In the genomic region with DNA sequence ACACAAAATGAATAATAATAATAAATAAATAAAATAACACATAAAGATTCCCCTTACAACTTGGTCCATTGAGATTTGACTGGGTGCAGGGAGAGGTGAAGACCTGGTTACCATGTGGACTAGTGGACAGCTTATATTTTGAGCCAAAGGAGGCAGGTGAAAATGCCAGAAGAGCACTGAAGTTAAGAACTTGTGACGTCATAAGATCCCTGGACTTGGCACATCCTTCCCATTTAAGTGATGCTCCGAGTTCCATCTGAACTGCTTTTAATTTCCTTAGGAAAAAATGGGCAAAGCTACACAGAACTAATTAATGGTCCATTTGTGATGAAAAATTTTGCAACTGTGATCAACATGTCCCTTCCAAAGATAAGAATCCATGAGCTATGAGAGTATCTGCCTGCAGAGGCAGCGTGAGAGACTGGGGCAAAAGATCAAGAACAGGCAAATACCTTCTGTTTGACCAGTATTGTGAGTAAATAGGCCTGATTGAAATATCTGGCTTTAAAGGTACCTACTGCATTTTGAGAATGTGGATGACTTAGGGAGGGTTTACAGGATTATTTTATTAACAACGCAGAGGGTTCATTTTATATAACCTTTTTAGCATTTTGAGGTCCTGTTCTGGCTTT, we compare ENCODE assay signal across 26 cellular contexts.
DNase-seq lines count a peak whose midpoint lies in the region; ATAC-seq, FAIRE-seq and TF ChIP-seq lines count a peak whose summit lies in the region.
"Had no signal": no experiment of that assay in that cellular context is flagged by ENCODE, and none has a peak within 500 bp of the region (broad histone marks: within the 10 kb centered on the region; RNA-seq: fewer than 3 reads in every experiment).

No MANE protein-coding gene starts in this region.

- H3K9ac ChIP-seq in HepG2 (ENCODE audit: insufficient read depth, low read depth, low read length) = no peak overlapping the region
- H3K9ac ChIP-seq: BLaER1 treated with 17β-estradiol and CSF1 and Interleukin-3, amounts not matched to agents 10 nM and 100 nM; GM23248 had no signal

- H3K27ac Mint-ChIP-seq in WTC11 = no peak overlapping the region
- H3K27ac Mint-ChIP-seq: CD4-positive, alpha-beta T cell; CD8-positive, alpha-beta memory T cell had no signal

- no peak overlapping the region for H2AFZ ChIP-seq in HepG2 (ENCODE audit: low read length)
- H2AFZ ChIP-seq: GM23248 had no signal

- CTCF ChIA-PET in WTC11 (lab: Charles Lee) (no interaction called here), HepG2 (lab: Yijun Ruan, JAX; ENCODE audit: low intra/inter-chr PET ratio, low total read pairs) (no interaction called here)

- no peaks in the 10 kb centered on the region for H3K4me1 ChIP-seq in HepG2 (ENCODE audit: insufficient read depth, low read length)
- H3K4me1 ChIP-seq in upper lobe of left lung = no peaks in the 10 kb centered on the region
- H3K4me1 ChIP-seq: A549; BE2C; BLaER1 treated with 17β-estradiol and CSF1 and Interleukin-3, amounts not matched to agents 10 nM and 100 nM had no signal

- TF ChIP-seq RAD21 in HepG2 (CRISPR knock-in tag; IDR thresholded peaks at IDR 0.05) = no peak

- H3K9me3 ChIP-seq in HepG2 (ENCODE audit: low read length) (no peaks in the 10 kb centered on the region), upper lobe of left lung (no peaks in the 10 kb centered on the region)
- H3K9me3 ChIP-seq: A549; BE2C; BLaER1 treated with 17β-estradiol and CSF1 and Interleukin-3, amounts not matched to agents 10 nM and 100 nM had no signal

- H3K36me3 ChIP-seq in HepG2 (replicated peaks in 1 of 2; ENCODE audit: control insufficient read depth in 1 of 2, insufficient read depth in 2 of 2, low read length in 2 of 2) = no peaks in the 10 kb centered on the region
- H3K36me3 ChIP-seq in upper lobe of left lung = no peaks in the 10 kb centered on the region
- H3K36me3 ChIP-seq: BE2C; BLaER1 treated with 17β-estradiol and CSF1 and Interleukin-3, amounts not matched to agents 10 nM and 100 nM had no signal

- ATAC-seq in WTC11 (peak; percentile 36; the same call in 1 of the 2 replicates), HepG2 (peak; percentile 51; the same call in 2 of the 3 replicates), upper lobe of left lung (ENCODE audit: low FRiP score in 2 of 2) (no peak)
- ATAC-seq: A549, GM12878 had no signal

- H3K36me3 Mint-ChIP-seq in WTC11 = no peaks in the 10 kb centered on the region
- H3K36me3 Mint-ChIP-seq: CD14-positive monocyte had no signal

- no peaks in the 10 kb centered on the region for H3K79me2 ChIP-seq in HepG2 (ENCODE audit: insufficient read depth, low read length)

- no peak overlapping the region for H3K4me2 ChIP-seq in HepG2 (ENCODE audit: low read depth, low read length)
- H3K4me2 ChIP-seq: A549; BLaER1 treated with 17β-estradiol and CSF1 and Interleukin-3, amounts not matched to agents 10 nM and 100 nM had no signal

- H3K4me3 Mint-ChIP-seq in WTC11 = no peak overlapping the region
- H3K4me3 Mint-ChIP-seq: CD14-positive monocyte; CD4-positive, alpha-beta T cell; CD8-positive, alpha-beta memory T cell had no signal

- POLR2A ChIA-PET in WTC11 (lab: Charles Lee) = no interaction called here
- POLR2A ChIA-PET in HepG2 (lab: Yijun Ruan, JAX) = no interaction called here

- no peak for TF ChIP-seq POLR2A in HepG2 (IDR thresholded peaks at IDR 0.05; ENCODE audit: insufficient read depth in 1 of 2, low read depth in 2 of 2, low read length in 2 of 2)
- TF ChIP-seq POLR2A in upper lobe of left lung (IDR thresholded peaks at IDR 0.05) = no peak

- TF ChIP-seq EP300 in HepG2 (IDR thresholded peaks at IDR 0.05; ENCODE audit: low read depth in 2 of 2, low read length in 2 of 2) (no peak), HepG2 (CRISPR knock-in tag; IDR thresholded peaks at IDR 0.05; ENCODE audit: borderline replicate concordance) (no peak), upper lobe of left lung (IDR thresholded peaks at IDR 0.05) (no peak)

- 3% methylated on average over 4 of the region's 4 CpGs for WGBS in HepG2 (ENCODE audit: low lambda C conversion rate)
- 83% methylated on average over 4 of the region's 4 CpGs for WGBS in upper lobe of left lung, 2 donors

- TF ChIP-seq CTCF in 22Rv1 (IDR thresholded peaks at IDR 0.05) = no peak
- no peak for TF ChIP-seq CTCF in WTC11 (IDR thresholded peaks at IDR 0.05)
- no peak for TF ChIP-seq CTCF in HepG2 (CRISPR knock-in tag; IDR thresholded peaks at IDR 0.05)
- no peak for TF ChIP-seq CTCF in upper lobe of left lung (IDR thresholded peaks at IDR 0.05)

- BruUV-seq in HepG2 (replicated peaks; lab: Mats Ljungman, UMichigan) = no TSS peak

- H3K27ac ChIP-seq in 22Rv1 (0 out of 2 replicates have a peak overlapping the region, but pooled peaks have one; percentile 3), HepG2 (ENCODE audit: extremely low read length, insufficient read depth, low read length) (no peak overlapping the region), upper lobe of left lung (no peak overlapping the region)
- H3K27ac ChIP-seq: A549; BLaER1 treated with 17β-estradiol and CSF1 and Interleukin-3, amounts not matched to agents 10 nM and 100 nM; GM23248 had no signal

- no peaks in the 10 kb centered on the region for H3K27me3 Mint-ChIP-seq in WTC11 (ENCODE audit: low read depth)
- H3K27me3 Mint-ChIP-seq: CD4-positive, alpha-beta T cell; CD8-positive, alpha-beta memory T cell had no signal

- H4K20me1 ChIP-seq in HepG2 (ENCODE audit: insufficient read depth, low read length) = no peaks in the 10 kb centered on the region
- H4K20me1 ChIP-seq: BLaER1 treated with 17β-estradiol and CSF1 and Interleukin-3, amounts not matched to agents 10 nM and 100 nM had no signal

- H3K4me3 ChIP-seq in HepG2 (replicated peaks in 1 of 3; ENCODE audit: insufficient read depth in 1 of 3, low read depth in 2 of 3, low read length in 3 of 3) (no peak overlapping the region), upper lobe of left lung (no peak overlapping the region)
- H3K4me3 ChIP-seq: A549; BLaER1 treated with 17β-estradiol and CSF1 and Interleukin-3, amounts not matched to agents 10 nM and 100 nM; GM12878; GM23248 had no signal

- no peaks in the 10 kb centered on the region for H3K9me3 Mint-ChIP-seq in WTC11
- H3K9me3 Mint-ChIP-seq: CD4-positive, alpha-beta T cell had no signal

- in situ Hi-C loops in HepG2 (cut with HindIII; ENCODE audit: extremely low pct_ligation_motif_present, low pct_unique_long_range_greater_than_20kb) = no loop called here

- DNase-seq in WTC11 (ENCODE audit: low spot score) (no peak), HepG2 (ENCODE audit: low spot score) (no peak), occipital lobe (lab: John Stamatoyannopoulos, UW) (no peak), NCI-H748 (lab: John Stamatoyannopoulos, UW; ENCODE audit: unreplicated experiment) (no peak), upper lobe of left lung (no peak)
- DNase-seq: 8988T; ACHN; AML-193; BE2C; CD4-positive, alpha-beta T cell; CD8-positive, alpha-beta memory T cell; DMS 273 treated with DMSO at 0.1 percent for 48 hours; DMS79; EL; GDM1; GM23248; H7; HCEC 1CT had no signal

- H3K27me3 ChIP-seq in HepG2 (ENCODE audit: control insufficient read depth in 1 of 2, insufficient read depth in 2 of 2, low read length in 2 of 2) = no peaks in the 10 kb centered on the region
- no peaks in the 10 kb centered on the region for H3K27me3 ChIP-seq in upper lobe of left lung
- H3K27me3 ChIP-seq: BE2C; BLaER1 treated with 17β-estradiol and CSF1 and Interleukin-3, amounts not matched to agents 10 nM and 100 nM had no signal

- no peaks in the 10 kb centered on the region for H3K4me1 Mint-ChIP-seq in WTC11
- H3K4me1 Mint-ChIP-seq: CD14-positive monocyte; CD8-positive, alpha-beta memory T cell had no signal

- intact Hi-C loops in HepG2 (cut with micrococcal nuclease; ENCODE audit: unreplicated experiment) = loop anchor here (1.0 kb wide), 1 partner anchor 31 kb away; no protein-coding TSS in a partner anchor

- no peak for FAIRE-seq in HepG2 (lab: Jason Lieb, UNC)
- FAIRE-seq: A549, D721Med, GM12878, GM19239, H1 had no signal

TF ChIP-seq in WTC11, 78 proteins besides CTCF, POLR2A, EP300 and RAD21 (continues in another document):
- TF ChIP-seq GRHL2 (CRISPR knock-in tag; IDR thresholded peaks at IDR 0.05; ENCODE audit: insufficient replicate concordance, severe bottlenecking) (no peak), TP53 (CRISPR knock-in tag; IDR thresholded peaks at IDR 0.05) (no peak)

TF ChIP-seq in HepG2, 621 proteins besides CTCF, POLR2A, EP300 and RAD21:
- no peak for TF ChIP-seq HNRNPH1 (optimal IDR thresholded peaks at IDR 0.05; ENCODE audit: low read depth, low read length)
- peak; percentile 97 for TF ChIP-seq CREB1 (IDR thresholded peaks at IDR 0.05)
- TF ChIP-seq CREB1 (CRISPR knock-in tag; IDR thresholded peaks at IDR 0.05) = no peak
- no peak for TF ChIP-seq ZNF550 (CRISPR knock-in tag; IDR thresholded peaks at IDR 0.05; ENCODE audit: borderline replicate concordance)
- TF ChIP-seq ATF7 (IDR thresholded peaks at IDR 0.05) = peak; percentile 93
- no peak for TF ChIP-seq ATF7 (CRISPR knock-in tag; IDR thresholded peaks at IDR 0.05)
TF ChIP-seq in HepG2: peak in this region for 2.

Comparison
In these comparisons a context has a peak if more than half of its experiments do, and no peak if none do; other contexts are left out.
1. ATAC-seq: peak in WTC11 (single experiment) and HepG2 (single experiment); none in upper lobe of left lung (0 of 2).